ENCODE assay signal across 23 cellular contexts in the genomic region with DNA sequence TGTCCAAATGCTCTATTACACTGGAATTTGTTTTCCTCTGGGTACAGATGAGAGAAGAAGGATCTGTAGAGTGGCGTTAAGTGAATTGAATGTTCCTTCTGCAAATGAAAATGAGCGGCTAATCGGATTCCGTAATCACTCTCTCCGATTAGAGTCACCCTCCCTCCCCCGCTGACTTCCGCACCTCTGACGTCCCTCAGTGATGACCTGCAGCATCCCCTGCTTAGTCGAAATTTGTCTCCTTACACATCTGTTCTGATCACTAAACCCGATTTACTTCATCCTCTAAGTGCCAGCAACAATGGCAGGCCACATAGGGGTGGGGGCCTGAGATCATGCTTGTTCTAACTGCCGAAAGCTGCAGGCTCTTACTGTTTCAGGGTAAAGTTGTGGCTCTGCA.
"Had no signal": no experiment of that assay in that cellular context is flagged by ENCODE, and none has a peak within 500 bp of the region (broad histone marks: within the 10 kb centered on the region; RNA-seq: fewer than 3 reads in every experiment).

No MANE protein-coding gene starts in this region.

- H3K4me3 Mint-ChIP-seq: natural killer cell treated with Interleukin-12 subunit alpha and Interleukin-12 subunit beta and Interleukin-15 and Interleukin-18, amount 100 ng/mL, for 72 hours; stimulated activated memory B cell treated with anti-CD40 and anti-IgM and Interleukin-4, amounts not matched to agents 10 μg/mL and 1 μg/mL and 100 μg/mL, for 72 hours; stimulated activated naive CD8-positive, alpha-beta T cell treated with anti-CD3 and anti-CD28 coated beads, Interleukin-15, Interleukin-2, amounts not matched to agents 100 ng/mL and 50 ng/mL, for 24 hours had no signal

- H3K27ac ChIP-seq: foreskin keratinocyte, hepatocyte, parathyroid adenoma, prostate gland, right lobe of liver, spleen, tibial artery, upper lobe of right lung, vagina had no signal

- ATAC-seq: foreskin keratinocyte; left colon; left ventricle myocardium superior; natural killer cell treated with Interleukin-12 subunit alpha and Interleukin-12 subunit beta and Interleukin-15 and Interleukin-18, amount 100 ng/mL, for 72 hours; right lobe of liver; stimulated activated memory B cell treated with anti-CD40 and anti-IgM and Interleukin-4, amounts not matched to agents 10 μg/mL and 1 μg/mL and 100 μg/mL, for 72 hours; upper lobe of right lung had no signal

- H3K9me3 Mint-ChIP-seq: stimulated activated memory B cell treated with anti-CD40 and anti-IgM and Interleukin-4, amounts not matched to agents 10 μg/mL and 1 μg/mL and 100 μg/mL, for 72 hours had no signal

- H3K36me3 ChIP-seq: prostate gland, right lobe of liver, spleen, tibial artery, upper lobe of right lung, vagina had no signal

- H3K4me1 ChIP-seq: parathyroid adenoma, prostate gland, right lobe of liver, spleen, upper lobe of right lung had no signal

- H3K27me3 ChIP-seq: hepatocyte, right lobe of liver, spleen, tibial artery, upper lobe of right lung, vagina had no signal

- H3K9me3 ChIP-seq: prostate gland, right lobe of liver, spleen, tibial artery, upper lobe of right lung, vagina had no signal

- H3K4me1 Mint-ChIP-seq: stimulated activated memory B cell treated with anti-CD40 and anti-IgM and Interleukin-4, amounts not matched to agents 10 μg/mL and 1 μg/mL and 100 μg/mL, for 72 hours had no signal

- H3K4me2 ChIP-seq: hepatocyte had no signal

- DNase-seq: dermis blood vessel endothelial cell; erythroblast; foreskin keratinocyte; head of caudate nucleus; left colon; left ventricle myocardium superior; mesenchymal stem cell; midbrain; right lobe of liver; spleen; stimulated activated CD4-positive, alpha-beta T cell treated with anti-CD3 and anti-CD28 coated beads, Interleukin-15, amount 100 ng/mL, for 24 hours; stimulated activated CD4-positive, alpha-beta T cell treated with anti-CD3 and anti-CD28 coated beads, Interleukin-1b, Interleukin-23, amount 100 ng/mL, for 48 hours; stimulated activated CD4-positive, alpha-beta T cell treated with anti-CD3 and anti-CD28 coated beads, Interleukin-4, amount 100 ng/mL, for 24 hours; tibial artery; upper lobe of right lung had no signal

- H3K4me3 ChIP-seq: hepatocyte, lung, prostate gland, right lobe of liver, spleen, tibial artery, upper lobe of right lung, vagina had no signal

- H3K9ac ChIP-seq: parathyroid adenoma had no signal

- H3K27me3 Mint-ChIP-seq: natural killer cell treated with Interleukin-12 subunit alpha and Interleukin-12 subunit beta and Interleukin-15 and Interleukin-18, amount 100 ng/mL, for 72 hours; stimulated activated memory B cell treated with anti-CD40 and anti-IgM and Interleukin-4, amounts not matched to agents 10 μg/mL and 1 μg/mL and 100 μg/mL, for 72 hours; stimulated activated naive CD8-positive, alpha-beta T cell treated with anti-CD3 and anti-CD28 coated beads, Interleukin-15, Interleukin-2, amounts not matched to agents 100 ng/mL and 50 ng/mL, for 24 hours had no signal

- H3K36me3 Mint-ChIP-seq: stimulated activated memory B cell treated with anti-CD40 and anti-IgM and Interleukin-4, amounts not matched to agents 10 μg/mL and 1 μg/mL and 100 μg/mL, for 72 hours had no signal

- H2AFZ ChIP-seq: hepatocyte, parathyroid adenoma had no signal

- H3K27ac Mint-ChIP-seq: natural killer cell treated with Interleukin-12 subunit alpha and Interleukin-12 subunit beta and Interleukin-15 and Interleukin-18, amount 100 ng/mL, for 72 hours; stimulated activated memory B cell treated with anti-CD40 and anti-IgM and Interleukin-4, amounts not matched to agents 10 μg/mL and 1 μg/mL and 100 μg/mL, for 72 hours; stimulated activated naive CD8-positive, alpha-beta T cell treated with anti-CD3 and anti-CD28 coated beads, Interleukin-15, Interleukin-2, amounts not matched to agents 100 ng/mL and 50 ng/mL, for 24 hours had no signal

- H3K79me2 ChIP-seq: hepatocyte, parathyroid adenoma had no signal
